ENCODE assay signal across 8 cellular contexts in the genomic region with DNA sequence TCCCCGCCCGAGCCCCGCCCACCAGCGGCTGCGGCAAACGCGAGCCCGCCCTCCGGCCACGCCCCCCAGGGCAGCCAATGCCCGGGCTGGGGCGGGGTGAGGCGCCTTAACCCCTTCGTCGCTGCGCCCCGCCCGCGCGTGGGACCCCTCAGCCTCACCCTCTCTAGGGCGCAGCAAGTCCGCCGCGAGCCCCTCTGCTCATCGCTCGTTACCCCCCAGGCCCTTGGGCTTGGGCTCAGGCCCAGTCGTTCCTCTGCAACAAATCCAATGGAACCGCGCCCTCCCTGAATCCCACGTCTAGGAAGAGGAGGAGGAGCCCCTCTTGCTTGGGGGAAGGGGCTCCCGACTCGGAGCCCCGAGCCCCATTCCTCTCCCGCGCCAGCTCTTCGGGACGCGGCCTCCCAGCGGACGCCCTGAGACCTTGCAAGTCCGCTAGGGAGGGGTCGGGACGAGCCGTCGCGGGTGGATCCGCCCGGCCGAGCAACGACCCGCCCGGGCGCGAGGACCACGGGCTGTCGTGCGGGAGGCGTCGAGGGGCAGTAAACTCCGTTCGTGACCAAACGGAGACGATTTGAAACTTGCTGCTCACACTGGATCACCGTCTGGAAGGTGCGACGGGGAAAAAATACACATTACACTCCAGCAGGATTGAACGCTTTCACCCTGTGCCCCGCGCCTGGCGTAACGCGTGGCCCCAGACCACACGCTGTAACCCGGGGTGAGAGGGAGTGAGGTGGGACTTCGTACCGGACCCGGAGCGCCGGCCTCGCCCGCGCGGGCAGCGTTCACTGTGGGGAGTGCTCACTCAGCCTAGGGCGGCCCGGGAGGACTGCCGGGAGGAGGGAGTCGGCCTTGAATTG. TPM values are rescaled to one million over a fixed set of nuclear protein-coding genes. Genes with fewer than 3 reads are reported as not detected.
DNase-seq lines count a peak whose midpoint lies in the region; ATAC-seq and TF ChIP-seq lines count a peak whose summit lies in the region.

No MANE protein-coding gene starts in this region.

- POLR2A ChIA-PET in PC-9 (lab: Charles Lee; ENCODE audit: unreplicated experiment) = no interaction called here

- no peaks in the 10 kb centered on the region for H3K79me2 ChIP-seq in PC-9 (ENCODE audit: low read depth)

- no peaks in the 10 kb centered on the region for H3K36me3 ChIP-seq in HUES48 (ENCODE audit: control insufficient read depth, insufficient read depth, low read length)
- no peaks in the 10 kb centered on the region for H3K36me3 ChIP-seq in PC-9 (ENCODE audit: low read depth)
- H3K36me3 ChIP-seq in esophagus squamous epithelium = no peaks in the 10 kb centered on the region

- H3K27ac ChIP-seq in HUES48 (ENCODE audit: low read depth, low read length) (peak overlapping the region; percentile 93), PC-9 (no peak overlapping the region), esophagus squamous epithelium (peak overlapping the region; percentile 79 to 88 (median 80))

- no peak for TF ChIP-seq POLR2A in esophagus squamous epithelium (IDR thresholded peaks at IDR 0.05)

- H3K4me2 ChIP-seq in PC-9 = peak overlapping the region; percentile 80

- H3K27me3 ChIP-seq in HUES48 (ENCODE audit: control insufficient read depth, insufficient read depth, low read length) (no peaks in the 10 kb centered on the region; the same call in 1 of the 2 replicates), PC-9 (ENCODE audit: insufficient read depth, low read depth) (no peaks in the 10 kb centered on the region), esophagus squamous epithelium (peaks cover 0 to 42% (median 0%) of the 10 kb centered on the region in 4 donors)

- WGBS in esophagus squamous epithelium, 2 donors = 0% methylated on average over 6 to 21 of the region's 88 CpGs

- no peak overlapping the region for H3K27ac Mint-ChIP-seq in activated T-cell treated with anti-CD3 and anti-CD28 coated beads, Interleukin-2, amount 50 U/mL, for 72 hours

- H3K4me1 Mint-ChIP-seq in activated T-cell treated with anti-CD3 and anti-CD28 coated beads, Interleukin-2, amount 50 U/mL, for 72 hours (ENCODE audit: low read depth) = peaks cover 5% of the 10 kb centered on the region

- no peaks in the 10 kb centered on the region for H3K9me2 ChIP-seq in PC-9 (ENCODE audit: insufficient read depth)

- no peaks in the 10 kb centered on the region for H3K36me3 Mint-ChIP-seq in activated T-cell treated with anti-CD3 and anti-CD28 coated beads, Interleukin-2, amount 50 U/mL, for 72 hours (ENCODE audit: insufficient read depth in 2 of 2)

- H3F3A ChIP-seq in PC-9 (ENCODE audit: insufficient read depth, low read depth) = peaks cover 8% of the 10 kb centered on the region

- no peaks in the 10 kb centered on the region for H4K20me1 ChIP-seq in PC-9 (ENCODE audit: insufficient read depth)

- H3K9me3 ChIP-seq in HUES48 (ENCODE audit: control insufficient read depth, insufficient read depth, low read length) (no peaks in the 10 kb centered on the region), PC-9 (ENCODE audit: insufficient read depth, low read depth) (no peaks in the 10 kb centered on the region), esophagus squamous epithelium (no peaks in the 10 kb centered on the region)

- DNase-seq in COLO829 (ENCODE audit: low spot score) (peak; percentile 93), PC-9 (peak; percentile 46 to 88), esophagus squamous epithelium (lab: John Stamatoyannopoulos, UW) (no peak), myocyte (ENCODE audit: low read depth) (peak; percentile 83)
- DNase-seq in activated T-cell treated with anti-CD3 and anti-CD28 coated beads, Interleukin-2, amount 50 U/mL, for 72 hours = peak; percentile 93 to 95
- DNase-seq in stimulated activated CD8-positive, alpha-beta memory T cell treated with anti-CD3 and anti-CD28 coated beads, Interleukin-7, amount 100 ng/mL, for 4 hours (ENCODE audit: low read depth in 2 of 2) = peak; percentile 70 to 86

- peak overlapping the region; percentile 91 to 92 for H3K4me3 Mint-ChIP-seq in activated T-cell treated with anti-CD3 and anti-CD28 coated beads, Interleukin-2, amount 50 U/mL, for 72 hours

- peaks cover 33% of the 10 kb centered on the region for H3K27me3 Mint-ChIP-seq in activated T-cell treated with anti-CD3 and anti-CD28 coated beads, Interleukin-2, amount 50 U/mL, for 72 hours (ENCODE audit: low read depth)

- H3K9ac ChIP-seq in HUES48 (ENCODE audit: low read depth, low read length) = peak overlapping the region; percentile 76

- TF ChIP-seq CTCF in PC-9 (conservative IDR thresholded peaks at IDR 0.05) = no peak
- peak in 4 of 6 experiments; percentile 7 to 46 (median 24) for TF ChIP-seq CTCF in esophagus squamous epithelium (IDR thresholded peaks at IDR 0.05)

- CTCF ChIA-PET in PC-9 (lab: Charles Lee) = no interaction called here

- ATAC-seq in GM21390 (IDR thresholded peaks at IDR 0.05; ENCODE audit: unreplicated experiment) = peak; percentile 92
- ATAC-seq in activated T-cell treated with anti-CD3 and anti-CD28 coated beads, Interleukin-2, amount 50 U/mL, for 72 hours (replicated peaks in 1 of 2) = peak; percentile 93

- peaks cover 29% of the 10 kb centered on the region for H3K4me1 ChIP-seq in HUES48 (ENCODE audit: control insufficient read depth, insufficient read depth, low read length)
- H3K4me1 ChIP-seq in PC-9 (replicated peaks; ENCODE audit: insufficient read depth) = peaks cover 13% of the 10 kb centered on the region
- peaks cover 6 to 30% (median 8%) of the 10 kb centered on the region in 3 donors for H3K4me1 ChIP-seq in esophagus squamous epithelium

- intact Hi-C loops in PC-9 (cut with micrococcal nuclease; ENCODE audit: unreplicated experiment) (no loop called here), esophagus squamous epithelium (cut with DNase I) (no loop called here)

- BruUV-seq in PC-9 (replicated peaks; lab: Mats Ljungman, UMichigan) = TSS peak; percentile 50

- H2AFZ ChIP-seq in PC-9 = peak overlapping the region; percentile 94

- no peaks in the 10 kb centered on the region for H3K9me3 Mint-ChIP-seq in activated T-cell treated with anti-CD3 and anti-CD28 coated beads, Interleukin-2, amount 50 U/mL, for 72 hours

- H3K4me3 ChIP-seq in HUES48 (ENCODE audit: low read depth, low read length) = peak overlapping the region; percentile 94
- peak overlapping the region; percentile 99 for H3K4me3 ChIP-seq in PC-9
- H3K4me3 ChIP-seq in esophagus squamous epithelium = peak overlapping the region; percentile 74 to 92 (median 88)

RNA-seq across cellular contexts. Expression of a gene that starts 0.5 kb away (rescaled TPM):
- total RNA-seq in PC-9 (2021) = 10.4 and 17.6 TPM in 2 replicates
- total RNA-seq in activated T-cell treated with anti-CD3 and anti-CD28 coated beads, Interleukin-2, amount 50 U/mL, for 72 hours = 1 to 10 TPM; 3.1 to 3.5 TPM
- 1 to 10 TPM; 1.1 to 6.3 (median 4.4) TPM for total RNA-seq in esophagus squamous epithelium
- 5.8 and 8.5 TPM in 2 replicates for total RNA-seq in myocyte
- 7.0 TPM for polyA plus RNA-seq in myocyte (2012)

RNA-seq across cellular contexts. Expression of a gene that starts 14.1 kb away (rescaled TPM):
- total RNA-seq in PC-9 (2021) (11.6 and 16.2 TPM in 2 replicates), esophagus squamous epithelium (10 to 100 TPM; 13.4 to 19.8 (median 16.5) TPM), myocyte (24.6 and 26.5 TPM in 2 replicates)
- 10 to 100 TPM; 22.1 to 22.6 TPM for total RNA-seq in activated T-cell treated with anti-CD3 and anti-CD28 coated beads, Interleukin-2, amount 50 U/mL, for 72 hours
- polyA plus RNA-seq in myocyte (2012) = 11.8 TPM

RNA-seq across cellular contexts. Expression of a gene that starts 14.1 kb away (rescaled TPM):
- total RNA-seq in PC-9 (2021) (6.4 and 9.4 TPM in 2 replicates), esophagus squamous epithelium (1 to 10 TPM; 3.0 to 5.1 (median 3.5) TPM), myocyte (5.2 and 6.1 TPM in 2 replicates)
- total RNA-seq in activated T-cell treated with anti-CD3 and anti-CD28 coated beads, Interleukin-2, amount 50 U/mL, for 72 hours = 1 to 10 TPM; 7.8 to 9.6 TPM
- polyA plus RNA-seq in myocyte (2012) = 4.4 TPM

RNA-seq across cellular contexts. Expression of a gene that starts 30.7 kb away (rescaled TPM):
- 70.4 and 87.6 TPM in 2 replicates for total RNA-seq in PC-9 (2021)
- 10 to 100 TPM; 83.6 to 89.3 TPM for total RNA-seq in activated T-cell treated with anti-CD3 and anti-CD28 coated beads, Interleukin-2, amount 50 U/mL, for 72 hours
- total RNA-seq in esophagus squamous epithelium = 10 to 100 TPM; 59.2 to 71.7 (median 66.4) TPM
- total RNA-seq in myocyte = 55.0 and 58.7 TPM in 2 replicates
- polyA plus RNA-seq in myocyte (2012) = 49.4 TPM

RNA-seq across cellular contexts. Expression of a gene that starts 35.5 kb away (rescaled TPM):
- total RNA-seq in PC-9 (2021) (69.2 and 93.5 TPM in 2 replicates), esophagus squamous epithelium (10 to 100 TPM; 47.1 to 54.5 (median 48.7) TPM), myocyte (52.9 and 53.0 TPM in 2 replicates)
- 10 to 100 TPM; 66.0 to 67.0 TPM for total RNA-seq in activated T-cell treated with anti-CD3 and anti-CD28 coated beads, Interleukin-2, amount 50 U/mL, for 72 hours
- polyA plus RNA-seq in myocyte (2012) = 64.3 TPM
